ENCODE assay signal across 9 cellular contexts in the genomic region with DNA sequence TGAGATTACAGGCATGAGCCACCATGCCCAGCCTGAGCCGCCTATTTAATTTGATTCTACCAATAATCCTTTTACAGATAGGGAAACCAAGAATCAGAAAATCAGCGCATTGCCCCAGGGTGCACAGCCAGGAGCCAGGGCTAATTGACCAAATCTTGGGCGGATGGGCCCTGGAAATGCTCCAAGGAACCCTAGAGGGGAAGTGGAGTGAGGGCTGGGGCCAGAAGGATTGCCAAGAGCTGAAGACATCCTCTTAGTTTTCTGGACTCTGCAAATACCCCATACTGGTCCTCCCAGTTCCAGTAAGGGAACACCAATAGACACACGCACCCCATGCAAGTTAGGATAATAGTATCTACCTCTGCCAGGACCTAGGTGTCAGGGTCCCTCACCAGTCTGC. TPM values are rescaled to one million over a fixed set of nuclear protein-coding genes. Genes with fewer than 3 reads are reported as not detected.
A peak's percentile ranks its signal among the peaks of the same experiment; 100 is the strongest.
DNase-seq lines count a peak whose midpoint lies in the region; ATAC-seq and TF ChIP-seq lines count a peak whose summit lies in the region.
"Had no signal": no experiment of that assay in that cellular context is flagged by ENCODE, and none has a peak within 500 bp of the region (broad histone marks: within the 10 kb centered on the region; RNA-seq: fewer than 3 reads in every experiment).

No MANE protein-coding gene starts in this region.

- no peak overlapping the region for H3K4me3 ChIP-seq in DOHH2 (ENCODE audit: low read length)
- H3K4me3 ChIP-seq in RWPE2 (ENCODE audit: severe bottlenecking): no peak overlapping the region
- no peak overlapping the region for H3K4me3 ChIP-seq in esophagus muscularis mucosa
- H3K4me3 ChIP-seq in gastrocnemius medialis: peak overlapping the region in 3 of 4 donors; percentile 8 to 93 (median 17)
- H3K4me3 ChIP-seq: neural progenitor cell had no signal

- H3F3A ChIP-seq in DOHH2 (ENCODE audit: control insufficient read depth, insufficient read depth): peaks cover 7% of the 10 kb centered on the region

- H3K4me3 Mint-ChIP-seq in nephron progenitor cell: no peak overlapping the region
- H3K4me3 Mint-ChIP-seq: neural progenitor cell had no signal

- no peak for TF ChIP-seq EP300 in esophagus muscularis mucosa (IDR thresholded peaks at IDR 0.05)

- TF ChIP-seq CTCF in DOHH2 (IDR thresholded peaks at IDR 0.05; ENCODE audit: low read depth, low read length, poor library complexity, severe bottlenecking) (no peak), RWPE2 (IDR thresholded peaks at IDR 0.05; ENCODE audit: poor library complexity, severe bottlenecking) (no peak), esophagus muscularis mucosa (IDR thresholded peaks at IDR 0.05) (no peak), gastrocnemius medialis (IDR thresholded peaks at IDR 0.05 in 4 of 5, conservative IDR thresholded peaks at IDR 0.05 in 1 of 5) (no peak), nephron progenitor cell (IDR thresholded peaks at IDR 0.05) (no peak)

- TF ChIP-seq POLR2A in esophagus muscularis mucosa (IDR thresholded peaks at IDR 0.05; ENCODE audit: low read depth) (no peak), gastrocnemius medialis (IDR thresholded peaks at IDR 0.05) (no peak)

- whole genome bisulfite sequencing in esophagus muscularis mucosa: 69% methylated on average over 4 of the region's 4 CpGs

- no peaks in the 10 kb centered on the region for H3K36me3 Mint-ChIP-seq in nephron progenitor cell (ENCODE audit: low read depth)
- H3K36me3 Mint-ChIP-seq: neural progenitor cell had no signal

- ATAC-seq in RWPE2 (ENCODE audit: low read depth) (no peak), gastrocnemius medialis (no peak), HG02981 (IDR thresholded peaks at IDR 0.05; ENCODE audit: unreplicated experiment) (no peak)

- H3K9me3 ChIP-seq in DOHH2 (ENCODE audit: control insufficient read depth, insufficient read depth, low read length) (no peaks in the 10 kb centered on the region), RWPE2 (ENCODE audit: severe bottlenecking) (no peaks in the 10 kb centered on the region), esophagus muscularis mucosa (no peaks in the 10 kb centered on the region), gastrocnemius medialis (no peaks in the 10 kb centered on the region)

- H3K4me1 Mint-ChIP-seq in nephron progenitor cell: peaks cover 40% of the 10 kb centered on the region

- H3K9me3 Mint-ChIP-seq in nephron progenitor cell: no peaks in the 10 kb centered on the region
- H3K9me3 Mint-ChIP-seq: neural progenitor cell had no signal

- peaks cover 3% of the 10 kb centered on the region; the same call in 1 of the 2 replicates for H4K20me1 ChIP-seq in DOHH2 (ENCODE audit: control insufficient read depth, insufficient read depth, low read depth, low read length)

- no peak overlapping the region for H3K27ac Mint-ChIP-seq in nephron progenitor cell
- H3K27ac Mint-ChIP-seq: neural progenitor cell had no signal

- H3K36me3 ChIP-seq in DOHH2 (ENCODE audit: control insufficient read depth, low read length): no peaks in the 10 kb centered on the region
- peaks cover 31% of the 10 kb centered on the region for H3K36me3 ChIP-seq in RWPE2 (ENCODE audit: low read depth)
- peaks cover 8 to 15% (median 14%) of the 10 kb centered on the region in 4 donors for H3K36me3 ChIP-seq in esophagus muscularis mucosa
- H3K36me3 ChIP-seq in gastrocnemius medialis: peaks cover 0 to 13% of the 10 kb centered on the region in 2 donors
- H3K36me3 ChIP-seq: neural progenitor cell had no signal

- in situ Hi-C loops in gastrocnemius medialis (cut with MboI; ENCODE audit: low sequenced_read_pairs in 4 of 4): no loop called here

- H3K9me2 ChIP-seq in DOHH2 (replicated peaks; ENCODE audit: control insufficient read depth, low read length): no peaks in the 10 kb centered on the region

- intact Hi-C loops in esophagus muscularis mucosa (cut with DNase I): no loop called here
- intact Hi-C loops in gastrocnemius medialis (cut with DNase I; ENCODE audit: low total_unique reads): loop anchor here (5.0 kb wide), 1 partner anchor 71 kb away; a partner anchor contains a TSS

- no peak for DNase-seq in RWPE2 (ENCODE audit: low spot score)
- DNase-seq in esophagus muscularis mucosa (ENCODE audit: extremely low spot score): no peak
- peak in 1 of 2 donors; percentile 53 for DNase-seq in gastrocnemius medialis
- DNase-seq in MV-4-11 (lab: John Stamatoyannopoulos, UW): no peak
- no peak for DNase-seq in nephron progenitor cell
- DNase-seq in SIG-M5 treated with dmso at 0.1 percent for 504 hours (lab: John Stamatoyannopoulos, UW; ENCODE audit: unreplicated experiment): no peak

- H3K27me3 Mint-ChIP-seq in nephron progenitor cell (ENCODE audit: low read depth, poor library complexity): peaks cover 11% of the 10 kb centered on the region

- H3K4me1 ChIP-seq in DOHH2 (ENCODE audit: control insufficient read depth, low read length): peaks cover 39% of the 10 kb centered on the region
- H3K4me1 ChIP-seq in RWPE2 (ENCODE audit: insufficient read depth, poor library complexity, severe bottlenecking): peaks cover 64% of the 10 kb centered on the region
- peaks cover 71 to 78% (median 75%) of the 10 kb centered on the region in 4 donors for H3K4me1 ChIP-seq in esophagus muscularis mucosa
- H3K4me1 ChIP-seq in gastrocnemius medialis: peaks cover 83 to 84% of the 10 kb centered on the region in 2 donors

- H3K4me2 ChIP-seq in DOHH2 (ENCODE audit: low read length): peak overlapping the region; percentile 80
- H3K4me2 ChIP-seq: neural progenitor cell had no signal

- H3K27me3 ChIP-seq in DOHH2 (ENCODE audit: control insufficient read depth, low read length) (peaks cover 8% of the 10 kb centered on the region), RWPE2 (ENCODE audit: insufficient read depth, poor library complexity, severe bottlenecking) (no peaks in the 10 kb centered on the region), esophagus muscularis mucosa (peaks cover 0 to 3% (median 0%) of the 10 kb centered on the region in 4 donors), gastrocnemius medialis (no peaks in the 10 kb centered on the region)

- H3K79me2 ChIP-seq in DOHH2 (ENCODE audit: control insufficient read depth, low read length): peaks cover 8% of the 10 kb centered on the region

- H3K27ac ChIP-seq in DOHH2 (ENCODE audit: low read depth, low read length): no peak overlapping the region
- peak overlapping the region; percentile 92 for H3K27ac ChIP-seq in RWPE2 (ENCODE audit: poor library complexity, severe bottlenecking)
- peak overlapping the region in 3 of 4 donors; percentile 82 to 88 (median 87) for H3K27ac ChIP-seq in esophagus muscularis mucosa (replicated peaks in 1 of 4)
- peak overlapping the region; percentile 94 to 99 (median 98) for H3K27ac ChIP-seq in gastrocnemius medialis
- H3K27ac ChIP-seq: neural progenitor cell had no signal

RNA-seq across cellular contexts. Expression of a gene that starts 3.8 kb away (rescaled TPM):
- 10 to 100 TPM in 2 of 4 donors, 1 to 10 TPM in 2; 8.0 to 15.6 (median 10.0) TPM for total RNA-seq in esophagus muscularis mucosa
- total RNA-seq in gastrocnemius medialis: 10 to 100 TPM; 26.3 to 65.3 (median 52.4) TPM

RNA-seq across cellular contexts. Expression of a gene that starts 5.3 kb away (rescaled TPM):
- total RNA-seq in esophagus muscularis mucosa (under 1 TPM; 0.13 to 0.69 (median 0.37) TPM), gastrocnemius medialis (1 to 10 TPM in 3 of 4 donors, under 1 TPM in 1; 0.61 to 2.0 (median 1.2) TPM)

RNA-seq across cellular contexts. Expression of a gene that starts 16.6 kb away (rescaled TPM):
- total RNA-seq in esophagus muscularis mucosa (10 to 100 TPM; 19.5 to 26.7 (median 23.8) TPM), gastrocnemius medialis (10 to 100 TPM; 14.7 to 35.8 (median 29.2) TPM)

RNA-seq across cellular contexts. Expression of a gene that starts 35.9 kb away (rescaled TPM):
- 1 to 10 TPM; 3.0 to 8.7 (median 3.2) TPM for total RNA-seq in esophagus muscularis mucosa
- 10 to 100 TPM in 1 of 4 donors, 1 to 10 TPM in 3; 1.1 to 16.5 (median 2.6) TPM for total RNA-seq in gastrocnemius medialis

RNA-seq across cellular contexts. Expression of a gene that starts 44.5 kb away (rescaled TPM):
- total RNA-seq in esophagus muscularis mucosa (under 1 TPM; 0.33 to 0.83 (median 0.60) TPM), gastrocnemius medialis (under 1 TPM; 0.09 to 0.55 (median 0.29) TPM)

Comparison
In these comparisons a context has a peak if more than half of its experiments do, and no peak if none do; other contexts are left out.
1. H3K4me3 ChIP-seq: peak in gastrocnemius medialis (3 of 4); none in DOHH2 (single experiment), RWPE2 (single experiment) and esophagus muscularis mucosa (0 of 4).